Comparison of ENCODE assay signal across 18 cellular contexts in genomic region chr17:31743767-31744166, GRCh38.
A peak's percentile ranks its signal among the peaks of the same experiment; 100 is the strongest.
DNase-seq lines count a peak whose midpoint lies in the region; ATAC-seq and TF ChIP-seq lines count a peak whose summit lies in the region.
"Had no signal": no experiment of that assay in that cellular context is flagged by ENCODE, and none has a peak within 500 bp of the region (broad histone marks: within the 10 kb centered on the region; RNA-seq: fewer than 3 reads in every experiment).

No MANE protein-coding gene starts in this region.

- peak overlapping the region; percentile 31 for H2AFZ ChIP-seq in fibroblast of lung (ENCODE audit: low read length)

- peaks cover 20% of the 10 kb centered on the region for H3K27me3 Mint-ChIP-seq in nephron (ENCODE audit: low read depth)

- no peak overlapping the region for H3K9ac ChIP-seq in fibroblast of lung (ENCODE audit: insufficient read depth, low read length)

- H3K4me3 ChIP-seq in Panc1 (ENCODE audit: low read depth in 2 of 2, low read length in 2 of 2) (no peak overlapping the region), fibroblast of lung (replicated peaks in 1 of 4; ENCODE audit: control extremely low read depth in 1 of 4, insufficient read depth in 1 of 4, low read depth in 3 of 4, low read length in 4 of 4) (no peak overlapping the region)
- H3K4me3 ChIP-seq: GM12878, upper lobe of right lung had no signal

- no peaks in the 10 kb centered on the region for H3K9me3 Mint-ChIP-seq in nephron
- H3K9me3 Mint-ChIP-seq: activated CD4-positive, alpha-beta T cell treated with anti-CD3 and anti-CD28 coated beads, Interleukin-2, amount 10 ng/mL, durations not matched to agents 24 days and 14 days; IgD-negative memory B cell; stimulated activated effector memory CD8-positive, alpha-beta T cell treated with anti-CD3 and anti-CD28 coated beads, Interleukin-12 subunit alpha, Interleukin-12 subunit beta, amount 100 ng/mL, for 72 hours had no signal

- no peaks in the 10 kb centered on the region for H3K36me3 Mint-ChIP-seq in nephron (ENCODE audit: low read depth)
- H3K36me3 Mint-ChIP-seq: IgD-negative memory B cell; stimulated activated effector memory CD8-positive, alpha-beta T cell treated with anti-CD3 and anti-CD28 coated beads, Interleukin-12 subunit alpha, Interleukin-12 subunit beta, amount 100 ng/mL, for 72 hours had no signal

- H3K4me1 ChIP-seq in Panc1 (ENCODE audit: control insufficient read depth, insufficient read depth, low read length) (peaks cover 31% of the 10 kb centered on the region), fibroblast of lung (ENCODE audit: control insufficient read depth, extremely low read depth, insufficient read depth, low read length) (peaks cover 40% of the 10 kb centered on the region)

- DNase-seq in GM03348 (ENCODE audit: low spot score) (peak; percentile 76), Panc1 (ENCODE audit: low read depth, low spot score) (no peak), fibroblast of lung (ENCODE audit: low read depth in 2 of 2) (peak; percentile 36 to 62)
- DNase-seq in stimulated activated CD4-positive, alpha-beta T cell treated with anti-CD3 and anti-CD28 coated beads, Interleukin-12 subunit alpha, Interleukin-12 subunit beta, amount 100 ng/mL, for 4 hours, result no peak
- DNase-seq in stimulated activated CD4-positive, alpha-beta T cell treated with anti-CD3 and anti-CD28 coated beads, Interleukin-1b, Interleukin-23, amount 100 ng/mL, for 48 hours, result no peak
- DNase-seq: activated CD4-positive, alpha-beta T cell treated with anti-CD3 and anti-CD28 coated beads, Interleukin-2, amount 10 ng/mL, durations not matched to agents 24 days and 14 days; amygdala; NCI-H510A; retina; stimulated activated CD4-positive, alpha-beta T cell treated with anti-CD3 and anti-CD28 coated beads, Interleukin-4, amount 100 ng/mL, for 4 hours; upper lobe of right lung had no signal

- BruUV-seq in Panc1 (replicated peaks; lab: Mats Ljungman, UMichigan), result no TSS peak

- no peaks in the 10 kb centered on the region for H3K36me3 ChIP-seq in Panc1 (ENCODE audit: control insufficient read depth, insufficient read depth, low read length)
- no peaks in the 10 kb centered on the region for H3K36me3 ChIP-seq in fibroblast of lung (ENCODE audit: control insufficient read depth, insufficient read depth, low read length)
- H3K36me3 ChIP-seq: upper lobe of right lung had no signal

- CTCF ChIA-PET in Panc1 (lab: Charles Lee), result interaction anchor here (0.6 kb wide), 2 partner anchors 81 to 307 kb away, joined by 3 to 6 read pairs; no protein-coding TSS in a partner anchor

- intact Hi-C loops in Panc1 (cut with micrococcal nuclease; ENCODE audit: unreplicated experiment), result no loop called here

- peaks cover 43% of the 10 kb centered on the region for H3K4me1 Mint-ChIP-seq in nephron
- H3K4me1 Mint-ChIP-seq: stimulated activated effector memory CD8-positive, alpha-beta T cell treated with anti-CD3 and anti-CD28 coated beads, Interleukin-12 subunit alpha, Interleukin-12 subunit beta, amount 100 ng/mL, for 72 hours had no signal

- H3K27ac Mint-ChIP-seq in nephron, result peak overlapping the region; percentile 62 to 95 (median 75)
- H3K27ac Mint-ChIP-seq: activated CD4-positive, alpha-beta T cell treated with anti-CD3 and anti-CD28 coated beads, Interleukin-2, amount 10 ng/mL, durations not matched to agents 24 days and 14 days; B cell; stimulated activated effector memory CD8-positive, alpha-beta T cell treated with anti-CD3 and anti-CD28 coated beads, Interleukin-12 subunit alpha, Interleukin-12 subunit beta, amount 100 ng/mL, for 72 hours had no signal

- H3K9me3 ChIP-seq in Panc1 (ENCODE audit: control insufficient read depth, insufficient read depth, low read depth, low read length) (no peaks in the 10 kb centered on the region), fibroblast of lung (ENCODE audit: control insufficient read depth, insufficient read depth, low read depth, low read length) (no peaks in the 10 kb centered on the region)
- H3K9me3 ChIP-seq: upper lobe of right lung had no signal

- ATAC-seq in Panc1 (no peak), GM21786 (IDR thresholded peaks at IDR 0.05; ENCODE audit: unreplicated experiment) (no peak), GM21723 (IDR thresholded peaks at IDR 0.05; ENCODE audit: unreplicated experiment) (no peak)
- ATAC-seq: GM12878; stimulated activated effector memory CD8-positive, alpha-beta T cell treated with anti-CD3 and anti-CD28 coated beads, Interleukin-12 subunit alpha, Interleukin-12 subunit beta, amount 100 ng/mL, for 72 hours; upper lobe of right lung had no signal

- no peaks in the 10 kb centered on the region for H4K20me1 ChIP-seq in fibroblast of lung (ENCODE audit: control insufficient read depth, extremely low read depth, insufficient read depth, low read length)

- POLR2A ChIA-PET in Panc1 (lab: Charles Lee), result no interaction called here

- H3K4me2 ChIP-seq in fibroblast of lung (ENCODE audit: extremely low read depth, insufficient read depth, low read length), result peak overlapping the region; percentile 52

- H3K79me2 ChIP-seq in fibroblast of lung (ENCODE audit: control insufficient read depth, insufficient read depth, low read length), result no peaks in the 10 kb centered on the region

- H3K27me3 ChIP-seq in Panc1 (ENCODE audit: control insufficient read depth, insufficient read depth, low read length) (no peaks in the 10 kb centered on the region), fibroblast of lung (ENCODE audit: control insufficient read depth, insufficient read depth, low read length) (no peaks in the 10 kb centered on the region)
- H3K27me3 ChIP-seq: upper lobe of right lung had no signal

- in situ Hi-C loops in Panc1 (cut with HindIII; ENCODE audit: low pct_unique_long_range_greater_than_20kb, low sequenced_read_pairs), result no loop called here

- H3K27ac ChIP-seq in Panc1 (ENCODE audit: low read length) (peak overlapping the region; percentile 67), fibroblast of lung (ENCODE audit: insufficient read depth, low read length) (no peak overlapping the region)
- H3K27ac ChIP-seq: upper lobe of right lung had no signal

- H3K4me3 Mint-ChIP-seq in nephron, result peak overlapping the region in 1 of 3 experiments; percentile 11
- H3K4me3 Mint-ChIP-seq: activated CD4-positive, alpha-beta T cell treated with anti-CD3 and anti-CD28 coated beads, Interleukin-2, amount 10 ng/mL, durations not matched to agents 24 days and 14 days; B cell; IgD-negative memory B cell; stimulated activated effector memory CD8-positive, alpha-beta T cell treated with anti-CD3 and anti-CD28 coated beads, Interleukin-12 subunit alpha, Interleukin-12 subunit beta, amount 100 ng/mL, for 72 hours had no signal

- TF ChIP-seq CTCF in Panc1 (IDR thresholded peaks at IDR 0.05), result no peak
- TF ChIP-seq CTCF in fibroblast of lung (conservative IDR thresholded peaks at IDR 0.05 in 1 of 2, IDR thresholded peaks at IDR 0.05 in 1 of 2; ENCODE audit: low read depth in 1 of 2, low read length in 2 of 2), result no peak
- no peak for TF ChIP-seq CTCF in nephron (IDR thresholded peaks at IDR 0.05; ENCODE audit: unreplicated experiment in 3 of 3)

Comparison
In these comparisons a context has a peak if more than half of its experiments do, and no peak if none do; other contexts are left out.
1. DNase-seq: peak in GM03348 (single experiment) and fibroblast of lung (2 of 2); none in Panc1 (single experiment), stimulated activated CD4-positive, alpha-beta T cell treated with anti-CD3 and anti-CD28 coated beads, Interleukin-12 subunit alpha, Interleukin-12 subunit beta, amount 100 ng/mL, for 4 hours (single experiment) and stimulated activated CD4-positive, alpha-beta T cell treated with anti-CD3 and anti-CD28 coated beads, Interleukin-1b, Interleukin-23, amount 100 ng/mL, for 48 hours (single experiment).